1 cellular context compared by ENCODE assay signal in the genomic region with DNA sequence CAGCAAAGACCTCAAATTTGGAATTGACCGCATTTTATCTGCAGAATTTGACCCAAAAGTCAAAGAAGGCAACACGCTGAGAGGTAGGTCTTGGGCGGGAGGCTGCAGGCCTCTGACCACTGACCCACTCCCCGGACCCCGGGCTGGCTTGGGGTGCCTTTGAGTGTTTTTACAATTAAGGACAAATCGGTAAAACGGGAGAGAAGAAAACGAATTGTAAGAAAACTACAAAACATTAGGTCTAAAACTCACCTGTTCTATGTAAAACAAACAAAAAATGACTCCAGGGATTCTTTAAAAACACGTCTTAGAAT.
TF ChIP-seq lines count a peak whose summit lies in the region.

No MANE protein-coding gene starts in this region.

TF ChIP-seq in IMR-90, 13 proteins besides CTCF, POLR2A, EP300 and RAD21:
- no peak for TF ChIP-seq MAZ (IDR thresholded peaks at IDR 0.05; ENCODE audit: borderline replicate concordance, low read depth, low read length)
- TF ChIP-seq, protein P1, sequence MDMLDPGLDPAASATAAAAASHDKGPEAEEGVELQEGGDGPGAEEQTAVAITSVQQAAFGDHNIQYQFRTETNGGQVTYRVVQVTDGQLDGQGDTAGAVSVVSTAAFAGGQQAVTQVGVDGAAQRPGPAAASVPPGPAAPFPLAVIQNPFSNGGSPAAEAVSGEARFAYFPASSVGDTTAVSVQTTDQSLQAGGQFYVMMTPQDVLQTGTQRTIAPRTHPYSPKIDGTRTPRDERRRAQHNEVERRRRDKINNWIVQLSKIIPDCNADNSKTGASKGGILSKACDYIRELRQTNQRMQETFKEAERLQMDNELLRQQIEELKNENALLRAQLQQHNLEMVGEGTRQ (IDR thresholded peaks at IDR 0.05; ENCODE audit: low read depth, low read length) = no peak
- TF ChIP-seq MXI1 (IDR thresholded peaks at IDR 0.05; ENCODE audit: borderline replicate concordance, low read depth, low read length) = no peak
- TF ChIP-seq CEBPB (IDR thresholded peaks at IDR 0.05; ENCODE audit: low read depth, low read length) = no peak
- TF ChIP-seq NFE2L2 (IDR thresholded peaks at IDR 0.05; ENCODE audit: low read depth, low read length) = no peak
- TF ChIP-seq CHD1 (IDR thresholded peaks at IDR 0.05; ENCODE audit: low read depth, low read length) = no peak
- no peak for TF ChIP-seq BHLHE40 (IDR thresholded peaks at IDR 0.05; ENCODE audit: low read depth, low read length)
- TF ChIP-seq, protein P2, sequence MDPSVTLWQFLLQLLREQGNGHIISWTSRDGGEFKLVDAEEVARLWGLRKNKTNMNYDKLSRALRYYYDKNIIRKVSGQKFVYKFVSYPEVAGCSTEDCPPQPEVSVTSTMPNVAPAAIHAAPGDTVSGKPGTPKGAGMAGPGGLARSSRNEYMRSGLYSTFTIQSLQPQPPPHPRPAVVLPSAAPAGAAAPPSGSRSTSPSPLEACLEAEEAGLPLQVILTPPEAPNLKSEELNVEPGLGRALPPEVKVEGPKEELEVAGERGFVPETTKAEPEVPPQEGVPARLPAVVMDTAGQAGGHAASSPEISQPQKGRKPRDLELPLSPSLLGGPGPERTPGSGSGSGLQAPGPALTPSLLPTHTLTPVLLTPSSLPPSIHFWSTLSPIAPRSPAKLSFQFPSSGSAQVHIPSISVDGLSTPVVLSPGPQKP (IDR thresholded peaks at IDR 0.05; ENCODE audit: borderline replicate concordance, low read depth, low read length) = no peak
- TF ChIP-seq RFX5 (IDR thresholded peaks at IDR 0.05; ENCODE audit: low read depth, low read length) = no peak
- TF ChIP-seq SMC3 (IDR thresholded peaks at IDR 0.05; ENCODE audit: low read depth, low read length) = no peak
